Comparison of ENCODE assay signal across 8 cellular contexts in genomic region chr11:12195773-12196172, GRCh38.
DNase-seq lines count a peak whose midpoint lies in the region; ATAC-seq and TF ChIP-seq lines count a peak whose summit lies in the region.

No MANE protein-coding gene starts in this region.

- H3K36me3 Mint-ChIP-seq in HFFc6 (ENCODE audit: low read depth) (peaks cover 35% of the 10 kb centered on the region), T-helper 17 cell (ENCODE audit: low read depth) (peaks cover 5% of the 10 kb centered on the region)
- peaks cover 7% of the 10 kb centered on the region for H3K36me3 Mint-ChIP-seq in effector memory CD8-positive, alpha-beta T cell (ENCODE audit: insufficient read depth)
- no peaks in the 10 kb centered on the region for H3K36me3 Mint-ChIP-seq in stimulated activated memory B cell treated with anti-CD40 and anti-IgM and Interleukin-4, amounts not matched to agents 10 μg/mL and 1 μg/mL and 100 μg/mL, for 72 hours

- BruUV-seq in PC-9 (replicated peaks; lab: Mats Ljungman, UMichigan): no TSS peak

- H3K4me2 ChIP-seq in PC-9: no peak overlapping the region

- H3K9me3 ChIP-seq in T-helper 17 cell (ENCODE audit: control insufficient read depth, low read length, poor library complexity, severe bottlenecking) (no peaks in the 10 kb centered on the region), PC-9 (ENCODE audit: insufficient read depth, low read depth) (no peaks in the 10 kb centered on the region)

- H3K9me3 Mint-ChIP-seq in HFFc6: no peaks in the 10 kb centered on the region
- H3K9me3 Mint-ChIP-seq in effector memory CD8-positive, alpha-beta T cell: no peaks in the 10 kb centered on the region
- H3K9me3 Mint-ChIP-seq in stimulated activated memory B cell treated with anti-CD40 and anti-IgM and Interleukin-4, amounts not matched to agents 10 μg/mL and 1 μg/mL and 100 μg/mL, for 72 hours: no peaks in the 10 kb centered on the region

- H3K4me1 Mint-ChIP-seq in HFFc6 (ENCODE audit: low read depth) (peaks cover 83% of the 10 kb centered on the region), T-helper 17 cell (peaks cover 63% of the 10 kb centered on the region)
- H3K4me1 Mint-ChIP-seq in effector memory CD8-positive, alpha-beta T cell (ENCODE audit: low read depth in 2 of 2): peaks cover 60 to 65% of the 10 kb centered on the region in 2 donors
- H3K4me1 Mint-ChIP-seq in stimulated activated memory B cell treated with anti-CD40 and anti-IgM and Interleukin-4, amounts not matched to agents 10 μg/mL and 1 μg/mL and 100 μg/mL, for 72 hours: no peaks in the 10 kb centered on the region

- peaks cover 2% of the 10 kb centered on the region; the same call in 1 of the 2 replicates for H3F3A ChIP-seq in PC-9 (ENCODE audit: insufficient read depth, low read depth)

- no peak overlapping the region for H3K27ac ChIP-seq in PC-9

- CTCF ChIA-PET in PC-9 (lab: Charles Lee): no interaction called here

- H3K27me3 Mint-ChIP-seq in HFFc6 (ENCODE audit: insufficient read depth): no peaks in the 10 kb centered on the region; the same call in none of the 2 replicates
- H3K27me3 Mint-ChIP-seq in T-helper 17 cell: no peaks in the 10 kb centered on the region
- H3K27me3 Mint-ChIP-seq in effector memory CD8-positive, alpha-beta T cell: no peaks in the 10 kb centered on the region
- H3K27me3 Mint-ChIP-seq in stimulated activated memory B cell treated with anti-CD40 and anti-IgM and Interleukin-4, amounts not matched to agents 10 μg/mL and 1 μg/mL and 100 μg/mL, for 72 hours: peaks cover 8% of the 10 kb centered on the region

- H3K4me1 ChIP-seq in PC-9 (replicated peaks; ENCODE audit: insufficient read depth): no peaks in the 10 kb centered on the region

- H2AFZ ChIP-seq in PC-9: no peak overlapping the region

- peak; percentile 88 for ATAC-seq in T-helper 17 cell
- ATAC-seq in effector memory CD8-positive, alpha-beta T cell (replicated peaks): peak; percentile 89
- ATAC-seq in stimulated activated memory B cell treated with anti-CD40 and anti-IgM and Interleukin-4, amounts not matched to agents 10 μg/mL and 1 μg/mL and 100 μg/mL, for 72 hours: no peak
- no peak for ATAC-seq in GM18520 (IDR thresholded peaks at IDR 0.05; ENCODE audit: unreplicated experiment)

- no peaks in the 10 kb centered on the region for H3K27me3 ChIP-seq in PC-9 (ENCODE audit: insufficient read depth, low read depth)

- DNase-seq in GM10266 (ENCODE audit: extremely low spot score) (peak; percentile 60), HFFc6 (no peak), T-helper 17 cell (peak in 2 of 3 donors; percentile 26 to 36), PC-9 (no peak), NCI-H446 treated with DMSO at 0.1 percent for 48 hours (lab: John Stamatoyannopoulos, UW) (no peak)
- DNase-seq in effector memory CD8-positive, alpha-beta T cell: peak; percentile 36 to 52 (median 45)

- POLR2A ChIA-PET in PC-9 (lab: Charles Lee; ENCODE audit: unreplicated experiment): no interaction called here

- no peaks in the 10 kb centered on the region for H4K20me1 ChIP-seq in PC-9 (ENCODE audit: insufficient read depth)

- peak overlapping the region; percentile 46 for H3K27ac Mint-ChIP-seq in HFFc6
- peak overlapping the region; percentile 100 for H3K27ac Mint-ChIP-seq in T-helper 17 cell
- H3K27ac Mint-ChIP-seq in effector memory CD8-positive, alpha-beta T cell: peak overlapping the region; percentile 87 to 98
- no peak overlapping the region for H3K27ac Mint-ChIP-seq in stimulated activated memory B cell treated with anti-CD40 and anti-IgM and Interleukin-4, amounts not matched to agents 10 μg/mL and 1 μg/mL and 100 μg/mL, for 72 hours

- no peaks in the 10 kb centered on the region for H3K79me2 ChIP-seq in PC-9 (ENCODE audit: low read depth)

- H3K36me3 ChIP-seq in PC-9 (ENCODE audit: low read depth): no peaks in the 10 kb centered on the region

- TF ChIP-seq CTCF in GM10266 (IDR thresholded peaks at IDR 0.05; ENCODE audit: control insufficient read depth, insufficient read depth, low read depth, missing control alignments) (no peak), HFFc6 (IDR thresholded peaks at IDR 0.05) (no peak), PC-9 (conservative IDR thresholded peaks at IDR 0.05) (no peak)

- no peak overlapping the region for H3K4me3 Mint-ChIP-seq in HFFc6
- peak overlapping the region; percentile 99 for H3K4me3 Mint-ChIP-seq in T-helper 17 cell
- peak overlapping the region; percentile 85 to 91 for H3K4me3 Mint-ChIP-seq in effector memory CD8-positive, alpha-beta T cell
- H3K4me3 Mint-ChIP-seq in stimulated activated memory B cell treated with anti-CD40 and anti-IgM and Interleukin-4, amounts not matched to agents 10 μg/mL and 1 μg/mL and 100 μg/mL, for 72 hours: no peak overlapping the region

- no peaks in the 10 kb centered on the region for H3K9me2 ChIP-seq in PC-9 (ENCODE audit: insufficient read depth)

- intact Hi-C loops in PC-9 (cut with micrococcal nuclease; ENCODE audit: unreplicated experiment): no loop called here

- H3K4me3 ChIP-seq in PC-9: no peak overlapping the region

Comparison
In these comparisons a context has a peak if more than half of its experiments do, and no peak if none do; other contexts are left out.
1. DNase-seq: peak in GM10266 (single experiment), T-helper 17 cell (2 of 3) and effector memory CD8-positive, alpha-beta T cell (3 of 3); none in HFFc6 (single experiment), PC-9 (0 of 2) and NCI-H446 treated with DMSO at 0.1 percent for 48 hours (single experiment).
2. H3K4me3 Mint-ChIP-seq: peak in T-helper 17 cell (single experiment) and effector memory CD8-positive, alpha-beta T cell (2 of 2); none in HFFc6 (single experiment) and stimulated activated memory B cell treated with anti-CD40 and anti-IgM and Interleukin-4, amounts not matched to agents 10 μg/mL and 1 μg/mL and 100 μg/mL, for 72 hours (single experiment).
3. ATAC-seq: peak in T-helper 17 cell (single experiment) and effector memory CD8-positive, alpha-beta T cell (single experiment); none in stimulated activated memory B cell treated with anti-CD40 and anti-IgM and Interleukin-4, amounts not matched to agents 10 μg/mL and 1 μg/mL and 100 μg/mL, for 72 hours (single experiment) and GM18520 (single experiment).